ENCODE assay signal across 10 cellular contexts in the genomic region with DNA sequence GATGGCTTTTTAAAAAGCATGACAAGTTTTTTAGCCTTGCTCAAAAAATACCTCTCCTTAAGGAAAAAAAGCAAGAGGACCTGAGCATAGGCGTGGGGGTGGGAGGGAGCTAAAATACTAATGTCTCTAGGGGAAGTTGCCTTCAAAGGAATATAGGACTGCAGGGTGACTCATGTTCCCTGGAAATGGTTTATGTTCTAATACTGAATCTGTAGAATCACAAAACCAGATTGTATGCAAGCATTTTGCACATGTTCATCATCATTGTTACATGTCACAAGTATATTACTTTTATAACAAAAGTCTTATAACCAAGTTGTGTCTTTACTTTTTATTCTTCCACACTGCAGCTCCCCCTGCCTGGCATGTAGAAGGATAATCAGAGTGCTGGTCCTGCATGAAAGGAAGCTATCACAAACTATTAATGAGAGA. TPM values are rescaled to one million over a fixed set of nuclear protein-coding genes. Genes with fewer than 3 reads are reported as not detected.
DNase-seq lines count a peak whose midpoint lies in the region; TF ChIP-seq lines count a peak whose summit lies in the region.
"Had no signal": no experiment of that assay in that cellular context is flagged by ENCODE, and none has a peak within 500 bp of the region (broad histone marks: within the 10 kb centered on the region; RNA-seq: fewer than 3 reads in every experiment).

No MANE protein-coding gene starts in this region.

- no peak overlapping the region for H2AFZ ChIP-seq in PC-9

- POLR2A ChIA-PET in PC-9 (lab: Charles Lee; ENCODE audit: unreplicated experiment) = interaction anchor here (0.8 kb wide), 1 partner anchor 9 kb away, joined by 4 read pairs; no protein-coding TSS in a partner anchor

- BruUV-seq in PC-9 (replicated peaks; lab: Mats Ljungman, UMichigan) = no TSS peak

- H3K27ac ChIP-seq in PC-9 = no peak overlapping the region

- H3K9me3 ChIP-seq in PC-9 (ENCODE audit: insufficient read depth, low read depth) = no peaks in the 10 kb centered on the region

- CTCF ChIA-PET in PC-9 (lab: Charles Lee) = no interaction called here

- peak; percentile 18 for DNase-seq in GM04504 (ENCODE audit: low read depth)
- DNase-seq in PC-9 = no peak
- peak; percentile 80 for DNase-seq in fibroblast of pulmonary artery (ENCODE audit: low read depth)
- peak; percentile 85 for DNase-seq in skeletal muscle cell (ENCODE audit: low read depth)
- no peak for DNase-seq in epidermal melanocyte (ENCODE audit: insufficient read length, low spot score)
- DNase-seq in NOMO-1 (lab: John Stamatoyannopoulos, UW; ENCODE audit: unreplicated experiment in 2 of 2) = no peak
- DNase-seq in NCI-H1694 treated with DMSO at 0.1 percent for 48 hours (lab: John Stamatoyannopoulos, UW) = no peak
- DNase-seq in kidney tubule cell (ENCODE audit: low spot score) = no peak
- DNase-seq: islet precursor cell, NCI-H1048 had no signal

- H3K4me1 ChIP-seq in PC-9 (replicated peaks; ENCODE audit: insufficient read depth) = no peaks in the 10 kb centered on the region

- H3K4me3 ChIP-seq in PC-9 = no peak overlapping the region
- no peak overlapping the region for H3K4me3 ChIP-seq in fibroblast of pulmonary artery (replicated peaks; ENCODE audit: low read depth, low read length)
- H3K4me3 ChIP-seq in skeletal muscle cell (ENCODE audit: low read depth, low read length) = no peak overlapping the region

- H3K4me2 ChIP-seq in PC-9 = no peak overlapping the region

- no peaks in the 10 kb centered on the region for H3F3A ChIP-seq in PC-9 (ENCODE audit: insufficient read depth, low read depth)

- H4K20me1 ChIP-seq in PC-9 (ENCODE audit: insufficient read depth) = no peaks in the 10 kb centered on the region

- no peaks in the 10 kb centered on the region for H3K36me3 ChIP-seq in PC-9 (ENCODE audit: low read depth)

- no peaks in the 10 kb centered on the region for H3K27me3 ChIP-seq in PC-9 (ENCODE audit: insufficient read depth, low read depth)

- intact Hi-C loops in PC-9 (cut with micrococcal nuclease; ENCODE audit: unreplicated experiment) = no loop called here

- TF ChIP-seq CTCF in PC-9 (conservative IDR thresholded peaks at IDR 0.05) (0 out of 2 replicates have a peak, but pooled peaks have one; percentile 32), fibroblast of pulmonary artery (IDR thresholded peaks at IDR 0.05; ENCODE audit: low read length, missing control alignments) (peak; percentile 49)

- no peaks in the 10 kb centered on the region for H3K9me2 ChIP-seq in PC-9 (ENCODE audit: insufficient read depth)

- H3K79me2 ChIP-seq in PC-9 (ENCODE audit: low read depth) = no peaks in the 10 kb centered on the region

RNA-seq across cellular contexts. Expression of a gene that starts 36.6 kb away (rescaled TPM):
- 13.6 and 15.2 TPM in 2 replicates for total RNA-seq in PC-9 (2021)

RNA-seq across cellular contexts. Expression of a gene that starts 55.6 kb away (rescaled TPM):
- total RNA-seq in PC-9 (2021) = 96.3 and 121 TPM in 2 replicates

RNA-seq across cellular contexts. Expression of a gene that starts 55.7 kb away (rescaled TPM):
- 54.6 and 60.1 TPM in 2 replicates for total RNA-seq in PC-9 (2021)

Comparison
In these comparisons a context has a peak if more than half of its experiments do, and no peak if none do; other contexts are left out.
1. DNase-seq: peak in GM04504 (single experiment), fibroblast of pulmonary artery (single experiment) and skeletal muscle cell (single experiment); none in PC-9 (0 of 2), epidermal melanocyte (single experiment), NOMO-1 (0 of 2), NCI-H1694 treated with DMSO at 0.1 percent for 48 hours (single experiment) and kidney tubule cell (single experiment).